Comparison of ENCODE assay signal across 29 cellular contexts in the genomic region with DNA sequence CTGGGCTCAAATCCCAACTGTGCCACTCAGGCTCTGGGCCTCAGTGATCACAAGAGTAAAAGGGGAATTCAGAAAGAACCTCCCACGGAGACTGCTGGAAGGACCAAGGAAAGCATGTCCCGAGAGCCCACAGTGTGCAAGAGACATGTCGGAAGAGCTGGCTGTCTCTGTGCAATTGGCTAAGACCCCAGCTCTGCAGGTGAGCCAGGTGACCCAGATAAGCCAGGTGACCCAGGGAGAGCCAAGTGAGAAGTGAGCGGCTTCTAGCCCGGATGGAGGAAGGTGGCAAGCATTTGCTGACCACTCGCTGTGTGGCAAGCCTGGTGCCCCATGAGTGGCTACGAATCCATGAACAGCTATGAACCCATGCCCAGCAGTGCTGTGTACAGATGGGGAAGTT. TPM values are rescaled to one million over a fixed set of nuclear protein-coding genes. Genes with fewer than 3 reads are reported as not detected.
DNase-seq lines count a peak whose midpoint lies in the region; ATAC-seq and TF ChIP-seq lines count a peak whose summit lies in the region.
"Had no signal": no experiment of that assay in that cellular context is flagged by ENCODE, and none has a peak within 500 bp of the region (broad histone marks: within the 10 kb centered on the region; RNA-seq: fewer than 3 reads in every experiment).

No MANE protein-coding gene starts in this region.

- H3K4me2 ChIP-seq in mesenchymal stem cell (ENCODE audit: low read length, poor library complexity, severe bottlenecking) (no peak overlapping the region), Karpas-422 (ENCODE audit: low read depth, low read length, poor library complexity, severe bottlenecking) (no peak overlapping the region)
- H3K4me2 ChIP-seq: PC-9 had no signal

- intact Hi-C loops in left ventricle myocardium inferior (cut with micrococcal nuclease) (no loop called here), Right ventricle myocardium inferior (cut with DNase I) (loop anchor here (10.0 kb wide), 1 partner anchor 63 kb away; a partner anchor contains a TSS), Panc1 (cut with micrococcal nuclease; ENCODE audit: unreplicated experiment) (no loop called here)

- no peak overlapping the region for H4K8ac ChIP-seq in mesenchymal stem cell (ENCODE audit: low read length)

- H3K79me2 ChIP-seq in Karpas-422 (ENCODE audit: low read length): no peaks in the 10 kb centered on the region

- H3K9me2 ChIP-seq in Karpas-422 (replicated peaks; ENCODE audit: insufficient read depth, low read length): no peaks in the 10 kb centered on the region

- H3K27ac ChIP-seq in left ventricle myocardium inferior (replicated peaks) (peak overlapping the region; percentile 27), Panc1 (ENCODE audit: low read length) (peak overlapping the region; percentile 95), mesenchymal stem cell (ENCODE audit: low read length, poor library complexity, severe bottlenecking) (no peak overlapping the region), Karpas-422 (ENCODE audit: low read length) (no peak overlapping the region)
- H3K27ac ChIP-seq: HL-60, PC-9, SK-N-MC had no signal

- H3K4me1 ChIP-seq in left ventricle myocardium inferior: peaks cover 32% of the 10 kb centered on the region
- H3K4me1 ChIP-seq in Panc1 (ENCODE audit: control insufficient read depth, insufficient read depth, low read length): peaks cover 92% of the 10 kb centered on the region
- peaks cover 29% of the 10 kb centered on the region for H3K4me1 ChIP-seq in mesenchymal stem cell (ENCODE audit: control insufficient read depth, insufficient read depth, low read depth, low read length)
- no peaks in the 10 kb centered on the region for H3K4me1 ChIP-seq in Karpas-422 (ENCODE audit: low read length)

- H3K14ac ChIP-seq in mesenchymal stem cell (ENCODE audit: low read length in 2 of 2): no peak overlapping the region

- H2AK5ac ChIP-seq in mesenchymal stem cell (ENCODE audit: low read length, severe bottlenecking): no peak overlapping the region

- H3K18ac ChIP-seq in mesenchymal stem cell (ENCODE audit: low read depth in 1 of 2, low read length in 2 of 2): peak overlapping the region in 1 of 2 experiments; percentile 23

- DNase-seq in left ventricle myocardium inferior: no peak
- no peak for DNase-seq in Right ventricle myocardium inferior (ENCODE audit: missing footprints)
- no peak for DNase-seq in Panc1 (ENCODE audit: low read depth, low spot score)
- no peak for DNase-seq in mesenchymal stem cell
- DNase-seq in GM10266 (ENCODE audit: extremely low spot score): no peak
- DNase-seq in Karpas-422: no peak
- DNase-seq: CD4-positive, alpha-beta memory T cell; COR-L47; DMS53; GOT3; HCEC 1CT; MV-4-11; NCI-H1105; NCI-H146; NCI-H1930; NCI-H2107; NCI-H524; NCI-H774; PC-9; RPMI8226; SIG-M5 had no signal

- no peak overlapping the region for H3K4me3 ChIP-seq in left ventricle myocardium inferior
- no peak overlapping the region for H3K4me3 ChIP-seq in Panc1 (ENCODE audit: low read depth in 2 of 2, low read length in 2 of 2)
- no peak overlapping the region for H3K4me3 ChIP-seq in mesenchymal stem cell (ENCODE audit: insufficient read depth in 1 of 2, low read depth in 1 of 2, low read length in 2 of 2)
- H3K4me3 ChIP-seq in Karpas-422 (ENCODE audit: low read length): no peak overlapping the region
- H3K4me3 ChIP-seq: GM12878, K562, PC-9, SK-N-MC had no signal

- H4K91ac ChIP-seq in mesenchymal stem cell (ENCODE audit: low read length): peak overlapping the region; percentile 28

- H3K9ac ChIP-seq in mesenchymal stem cell (ENCODE audit: low read length) (no peak overlapping the region), Karpas-422 (ENCODE audit: low read length) (no peak overlapping the region)

- no peak overlapping the region for H2BK120ac ChIP-seq in mesenchymal stem cell (ENCODE audit: low read depth, low read length)

- no TSS peak for BruUV-seq in Panc1 (replicated peaks; lab: Mats Ljungman, UMichigan)

- no peaks in the 10 kb centered on the region for H3K36me3 ChIP-seq in left ventricle myocardium inferior
- no peaks in the 10 kb centered on the region for H3K36me3 ChIP-seq in Panc1 (ENCODE audit: control insufficient read depth, insufficient read depth, low read length)
- peaks cover 11 to 28% of the 10 kb centered on the region in 2 experiments for H3K36me3 ChIP-seq in mesenchymal stem cell (ENCODE audit: control insufficient read depth in 1 of 2, insufficient read depth in 2 of 2, low read depth in 1 of 2, low read length in 2 of 2)
- no peaks in the 10 kb centered on the region for H3K36me3 ChIP-seq in Karpas-422 (ENCODE audit: insufficient read depth, low read length)

- H2BK5ac ChIP-seq in mesenchymal stem cell (ENCODE audit: low read depth, low read length, poor library complexity, severe bottlenecking): no peak overlapping the region

- TF ChIP-seq CTCF in left ventricle myocardium inferior (IDR thresholded peaks at IDR 0.05; ENCODE audit: borderline replicate concordance) (no peak), Panc1 (IDR thresholded peaks at IDR 0.05) (no peak), GM10266 (IDR thresholded peaks at IDR 0.05; ENCODE audit: control insufficient read depth, insufficient read depth, low read depth, missing control alignments) (no peak)

- no peaks in the 10 kb centered on the region for H3K9me3 ChIP-seq in left ventricle myocardium inferior (replicated peaks)
- no peaks in the 10 kb centered on the region for H3K9me3 ChIP-seq in Panc1 (ENCODE audit: control insufficient read depth, insufficient read depth, low read depth, low read length)
- H3K9me3 ChIP-seq in mesenchymal stem cell (ENCODE audit: control insufficient read depth, low read length): no peaks in the 10 kb centered on the region
- no peaks in the 10 kb centered on the region for H3K9me3 ChIP-seq in Karpas-422 (ENCODE audit: low read length)

- H3K79me1 ChIP-seq in mesenchymal stem cell (replicated peaks; ENCODE audit: low read length, poor library complexity, severe bottlenecking): peaks cover 14% of the 10 kb centered on the region

- ATAC-seq in Right ventricle myocardium inferior (no peak), Panc1 (no peak), HG02840 (IDR thresholded peaks at IDR 0.05; ENCODE audit: low FRiP score, unreplicated experiment) (no peak)
- ATAC-seq: GM12878, K562 had no signal

- H4K20me1 ChIP-seq in Karpas-422 (ENCODE audit: insufficient read depth, low read depth, low read length): no peaks in the 10 kb centered on the region

- no peak overlapping the region for H2BK12ac ChIP-seq in mesenchymal stem cell (ENCODE audit: low read length in 2 of 2)

- WGBS in mesenchymal stem cell: 97% methylated on average over 7 of the region's 7 CpGs

- POLR2A ChIA-PET in Panc1 (lab: Charles Lee): interaction anchor here (0.6 kb wide), 1 partner anchor 84 kb away, joined by 3 read pairs; no protein-coding TSS in a partner anchor

- CTCF ChIA-PET in Panc1 (lab: Charles Lee): no interaction called here

- no peak overlapping the region for H3K23ac ChIP-seq in mesenchymal stem cell (ENCODE audit: low read length in 2 of 2)

- no peak overlapping the region for H2BK15ac ChIP-seq in mesenchymal stem cell (ENCODE audit: low read depth, poor library complexity, severe bottlenecking)

- H2AFZ ChIP-seq in mesenchymal stem cell (ENCODE audit: low read depth, low read length) (no peak overlapping the region), Karpas-422 (ENCODE audit: low read length) (no peak overlapping the region)
- H2AFZ ChIP-seq: PC-9 had no signal

- H3K4ac ChIP-seq in mesenchymal stem cell (ENCODE audit: low read depth in 1 of 2, low read length in 2 of 2): no peak overlapping the region

- in situ Hi-C loops in Panc1 (cut with HindIII; ENCODE audit: low pct_unique_long_range_greater_than_20kb, low sequenced_read_pairs): no loop called here

- H3K27me3 ChIP-seq in left ventricle myocardium inferior (ENCODE audit: low read depth) (no peaks in the 10 kb centered on the region), Panc1 (ENCODE audit: control insufficient read depth, insufficient read depth, low read length) (no peaks in the 10 kb centered on the region), mesenchymal stem cell (ENCODE audit: control insufficient read depth in 1 of 2, insufficient read depth in 1 of 2, low read length in 2 of 2) (no peaks in the 10 kb centered on the region), Karpas-422 (ENCODE audit: low read length) (no peaks in the 10 kb centered on the region)

RNA-seq across cellular contexts. Expression of a gene that starts 59.1 kb away (rescaled TPM):
- total RNA-seq in left ventricle myocardium inferior (6.5 TPM), Right ventricle myocardium inferior (8.3 TPM), Panc1 (2021; ENCODE audit: unreplicated experiment) (92.5 TPM)
- polyA plus RNA-seq in Panc1 (2012; ENCODE audit: insufficient read length): 97.9 TPM
- 45.9 TPM for polyA plus RNA-seq in mesenchymal stem cell (2013, experiment 1 of 2)
- 43.6 TPM for polyA plus RNA-seq in mesenchymal stem cell (2013, experiment 2 of 2)
- total RNA-seq in Karpas-422 (2014; rRNA removed; shearing (Covaris generic); ENCODE audit: low replicate concordance): not detected in 2 replicates
- total RNA-seq: A172; CD4-positive, alpha-beta memory T cell; GM12878; LHCN-M2; MCF 10A had no signal

Comparison
In these comparisons a context has a peak if more than half of its experiments do, and no peak if none do; other contexts are left out.
1. H3K27ac ChIP-seq: peak in left ventricle myocardium inferior (single experiment) and Panc1 (single experiment); none in mesenchymal stem cell (single experiment) and Karpas-422 (single experiment).
2. RNA of a gene that starts 59.1 kb away (total RNA-seq): 92.5 TPM in Panc1 (single experiment); 8.3 TPM in Right ventricle myocardium inferior (single experiment), 6.5 TPM in left ventricle myocardium inferior (single experiment) and not detected in Karpas-422; every median in the first group is over 10 times any median in the second.